Comparison of ENCODE assay signal across 1 cellular context in the genomic region with DNA sequence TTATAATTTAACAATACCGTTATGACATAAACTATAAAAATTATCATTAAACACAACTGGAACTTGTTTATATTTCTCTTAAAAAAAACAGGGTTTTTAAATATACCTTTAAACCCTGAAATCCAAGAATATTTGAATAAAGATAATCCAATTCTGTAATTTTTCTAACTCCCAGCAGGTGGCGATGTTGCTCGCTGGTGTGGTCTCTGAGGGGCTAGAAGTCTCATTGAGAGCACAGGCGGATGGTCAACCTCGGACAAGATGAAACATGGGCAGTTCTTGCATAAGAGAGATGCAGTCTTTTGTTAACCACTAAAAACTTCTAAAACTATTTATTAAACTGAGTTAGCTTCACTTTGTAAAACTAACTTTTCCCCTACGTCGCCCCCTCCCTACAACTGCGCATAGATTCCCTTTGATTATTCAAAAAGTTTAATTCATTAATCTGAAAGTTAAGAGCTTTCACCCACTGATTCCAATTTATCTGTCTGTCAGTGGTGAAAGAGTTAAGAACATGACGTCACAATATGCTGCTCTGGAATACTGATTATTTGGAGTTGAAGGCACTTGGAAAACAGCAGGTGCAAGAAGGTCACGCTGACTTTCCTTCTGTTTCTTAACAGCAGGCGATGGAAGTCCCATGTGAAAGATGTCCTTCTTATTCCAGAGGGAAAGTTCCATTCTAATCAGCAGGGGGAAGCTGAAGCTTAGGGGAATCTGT.
TF ChIP-seq lines count a peak whose summit lies in the region.

No MANE protein-coding gene starts in this region.

TF ChIP-seq in HEK293, 187 proteins besides CTCF, POLR2A, EP300 and RAD21 (continued from another document):
- no peak for TF ChIP-seq ZNF132 (tag by site-specific recombination; IDR thresholded peaks at IDR 0.05; ENCODE audit: borderline replicate concordance)
- no peak for TF ChIP-seq IKZF3 (tag by site-specific recombination; IDR thresholded peaks at IDR 0.05)
- no peak for TF ChIP-seq BCL11A (tag by site-specific recombination; IDR thresholded peaks at IDR 0.05; ENCODE audit: low read depth)
- TF ChIP-seq TCF7L2 (IDR thresholded peaks at IDR 0.05; ENCODE audit: borderline replicate concordance, low read depth, low read length): no peak
- TF ChIP-seq TRIM28 (IDR thresholded peaks at IDR 0.05; ENCODE audit: borderline replicate concordance, low read length): peak; percentile 39; the same call in 1 of the 2 replicates
- TF ChIP-seq, protein P1, sequence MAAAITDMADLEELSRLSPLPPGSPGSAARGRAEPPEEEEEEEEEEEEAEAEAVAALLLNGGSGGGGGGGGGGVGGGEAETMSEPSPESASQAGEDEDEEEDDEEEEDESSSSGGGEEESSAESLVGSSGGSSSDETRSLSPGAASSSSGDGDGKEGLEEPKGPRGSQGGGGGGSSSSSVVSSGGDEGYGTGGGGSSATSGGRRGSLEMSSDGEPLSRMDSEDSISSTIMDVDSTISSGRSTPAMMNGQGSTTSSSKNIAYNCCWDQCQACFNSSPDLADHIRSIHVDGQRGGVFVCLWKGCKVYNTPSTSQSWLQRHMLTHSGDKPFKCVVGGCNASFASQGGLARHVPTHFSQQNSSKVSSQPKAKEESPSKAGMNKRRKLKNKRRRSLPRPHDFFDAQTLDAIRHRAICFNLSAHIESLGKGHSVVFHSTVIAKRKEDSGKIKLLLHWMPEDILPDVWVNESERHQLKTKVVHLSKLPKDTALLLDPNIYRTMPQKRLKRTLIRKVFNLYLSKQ (tag by site-specific recombination; IDR thresholded peaks at IDR 0.05; ENCODE audit: borderline replicate concordance): no peak
- TF ChIP-seq, protein P2, sequence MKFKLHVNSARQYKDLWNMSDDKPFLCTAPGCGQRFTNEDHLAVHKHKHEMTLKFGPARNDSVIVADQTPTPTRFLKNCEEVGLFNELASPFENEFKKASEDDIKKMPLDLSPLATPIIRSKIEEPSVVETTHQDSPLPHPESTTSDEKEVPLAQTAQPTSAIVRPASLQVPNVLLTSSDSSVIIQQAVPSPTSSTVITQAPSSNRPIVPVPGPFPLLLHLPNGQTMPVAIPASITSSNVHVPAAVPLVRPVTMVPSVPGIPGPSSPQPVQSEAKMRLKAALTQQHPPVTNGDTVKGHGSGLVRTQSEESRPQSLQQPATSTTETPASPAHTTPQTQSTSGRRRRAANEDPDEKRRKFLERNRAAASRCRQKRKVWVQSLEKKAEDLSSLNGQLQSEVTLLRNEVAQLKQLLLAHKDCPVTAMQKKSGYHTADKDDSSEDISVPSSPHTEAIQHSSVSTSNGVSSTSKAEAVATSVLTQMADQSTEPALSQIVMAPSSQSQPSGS (tag by site-specific recombination; IDR thresholded peaks at IDR 0.05; ENCODE audit: low read depth): peak; percentile 43; the same call in 1 of the 2 replicates
